In genomic region chr11:78564889-78565467, GRCh38 we compare ENCODE assay signal across 8 cellular contexts. TPM values are rescaled to one million over a fixed set of nuclear protein-coding genes. Genes with fewer than 3 reads are reported as not detected.
DNase-seq lines count a peak whose midpoint lies in the region; ATAC-seq and TF ChIP-seq lines count a peak whose summit lies in the region.

No MANE protein-coding gene starts in this region.

- no peak overlapping the region for H3K4me3 Mint-ChIP-seq in activated naive CD4-positive, alpha-beta T cell treated with anti-CD3 and anti-CD28 coated beads, Interleukin-2, amount 10 ng/mL, durations not matched to agents 7 days and 5 days
- H3K4me3 Mint-ChIP-seq in activated naive CD4-positive, alpha-beta T cell treated with anti-CD3 and anti-CD28 coated beads for 36 hours = no peak overlapping the region
- H3K4me3 Mint-ChIP-seq in chondrocyte (ENCODE audit: unreplicated experiment) = no peak overlapping the region
- no peak overlapping the region for H3K4me3 Mint-ChIP-seq in stimulated activated effector memory CD8-positive, alpha-beta T cell treated with anti-CD3 and anti-CD28 coated beads, Interleukin-12 subunit alpha, Interleukin-12 subunit beta, amount 100 ng/mL, for 72 hours

- intact Hi-C loops in activated naive CD4-positive, alpha-beta T cell treated with anti-CD3 and anti-CD28 coated beads for 36 hours (cut with micrococcal nuclease) = loop anchor here (1.0 to 5.0 kb wide), 7 partner anchors 100 to 488 kb away; partner anchors contain the start of genes ALG8, GAB2, KCTD21 and NDUFC2

- CTCF ChIA-PET in activated naive CD4-positive, alpha-beta T cell treated with anti-CD3 and anti-CD28 coated beads, Interleukin-2, amount 10 ng/mL, durations not matched to agents 7 days and 5 days (lab: Charles Lee) = interaction anchor here (0.6 to 4.5 kb wide), 33 partner anchors 9 to 946 kb away, joined by 3 to 100 read pairs (median 4); partner anchors contain the start of genes ALG8, GAB2, INTS4 and NARS2
- CTCF ChIA-PET in activated naive CD4-positive, alpha-beta T cell treated with anti-CD3 and anti-CD28 coated beads for 36 hours (lab: Charles Lee) = interaction anchor here (0.7 to 4.2 kb wide), 24 partner anchors 9 to 570 kb away, joined by 3 to 81 read pairs (median 5); partner anchors contain the start of genes ALG8, GAB2 and NARS2

- no peak for TF ChIP-seq CTCF in chondrocyte (IDR thresholded peaks at IDR 0.05)

- no peaks in the 10 kb centered on the region for H3K9me3 Mint-ChIP-seq in activated naive CD4-positive, alpha-beta T cell treated with anti-CD3 and anti-CD28 coated beads, Interleukin-2, amount 10 ng/mL, durations not matched to agents 7 days and 5 days
- H3K9me3 Mint-ChIP-seq in activated naive CD4-positive, alpha-beta T cell treated with anti-CD3 and anti-CD28 coated beads for 36 hours = no peaks in the 10 kb centered on the region
- H3K9me3 Mint-ChIP-seq in chondrocyte (ENCODE audit: low read depth) = no peaks in the 10 kb centered on the region
- H3K9me3 Mint-ChIP-seq in stimulated activated effector memory CD8-positive, alpha-beta T cell treated with anti-CD3 and anti-CD28 coated beads, Interleukin-12 subunit alpha, Interleukin-12 subunit beta, amount 100 ng/mL, for 72 hours = no peaks in the 10 kb centered on the region

- peak overlapping the region; percentile 73 for H3K27ac Mint-ChIP-seq in activated naive CD4-positive, alpha-beta T cell treated with anti-CD3 and anti-CD28 coated beads, Interleukin-2, amount 10 ng/mL, durations not matched to agents 7 days and 5 days
- no peak overlapping the region for H3K27ac Mint-ChIP-seq in activated naive CD4-positive, alpha-beta T cell treated with anti-CD3 and anti-CD28 coated beads for 36 hours
- peak overlapping the region; percentile 34 for H3K27ac Mint-ChIP-seq in chondrocyte (ENCODE audit: unreplicated experiment)
- peak overlapping the region; percentile 72 for H3K27ac Mint-ChIP-seq in stimulated activated effector memory CD8-positive, alpha-beta T cell treated with anti-CD3 and anti-CD28 coated beads, Interleukin-12 subunit alpha, Interleukin-12 subunit beta, amount 100 ng/mL, for 72 hours

- no peaks in the 10 kb centered on the region for H3K27me3 Mint-ChIP-seq in activated naive CD4-positive, alpha-beta T cell treated with anti-CD3 and anti-CD28 coated beads, Interleukin-2, amount 10 ng/mL, durations not matched to agents 7 days and 5 days
- H3K27me3 Mint-ChIP-seq in activated naive CD4-positive, alpha-beta T cell treated with anti-CD3 and anti-CD28 coated beads for 36 hours (ENCODE audit: low read depth) = no peaks in the 10 kb centered on the region
- no peaks in the 10 kb centered on the region for H3K27me3 Mint-ChIP-seq in chondrocyte (ENCODE audit: low read depth)

- H3K36me3 Mint-ChIP-seq in activated naive CD4-positive, alpha-beta T cell treated with anti-CD3 and anti-CD28 coated beads, Interleukin-2, amount 10 ng/mL, durations not matched to agents 7 days and 5 days = peaks cover 22% of the 10 kb centered on the region
- peaks cover 2% of the 10 kb centered on the region for H3K36me3 Mint-ChIP-seq in activated naive CD4-positive, alpha-beta T cell treated with anti-CD3 and anti-CD28 coated beads for 36 hours (ENCODE audit: low read depth)
- H3K36me3 Mint-ChIP-seq in chondrocyte (ENCODE audit: low read depth) = no peaks in the 10 kb centered on the region
- H3K36me3 Mint-ChIP-seq in stimulated activated effector memory CD8-positive, alpha-beta T cell treated with anti-CD3 and anti-CD28 coated beads, Interleukin-12 subunit alpha, Interleukin-12 subunit beta, amount 100 ng/mL, for 72 hours = peaks cover 58% of the 10 kb centered on the region

- no peak for ATAC-seq in stimulated activated effector memory CD8-positive, alpha-beta T cell treated with anti-CD3 and anti-CD28 coated beads, Interleukin-12 subunit alpha, Interleukin-12 subunit beta, amount 100 ng/mL, for 72 hours
- no peak for ATAC-seq in HG03196 (IDR thresholded peaks at IDR 0.05; ENCODE audit: unreplicated experiment)

- H3K4me1 Mint-ChIP-seq in activated naive CD4-positive, alpha-beta T cell treated with anti-CD3 and anti-CD28 coated beads, Interleukin-2, amount 10 ng/mL, durations not matched to agents 7 days and 5 days = peaks cover 43% of the 10 kb centered on the region
- peaks cover 25% of the 10 kb centered on the region for H3K4me1 Mint-ChIP-seq in activated naive CD4-positive, alpha-beta T cell treated with anti-CD3 and anti-CD28 coated beads for 36 hours (ENCODE audit: low read depth)
- H3K4me1 Mint-ChIP-seq in chondrocyte (ENCODE audit: low read depth) = peaks cover 37% of the 10 kb centered on the region
- H3K4me1 Mint-ChIP-seq in stimulated activated effector memory CD8-positive, alpha-beta T cell treated with anti-CD3 and anti-CD28 coated beads, Interleukin-12 subunit alpha, Interleukin-12 subunit beta, amount 100 ng/mL, for 72 hours = peaks cover 17% of the 10 kb centered on the region

- DNase-seq in activated naive CD4-positive, alpha-beta T cell treated with anti-CD3 and anti-CD28 coated beads, Interleukin-2, amount 10 ng/mL, durations not matched to agents 7 days and 5 days = no peak
- no peak for DNase-seq in activated naive CD4-positive, alpha-beta T cell treated with anti-CD3 and anti-CD28 coated beads for 36 hours
- DNase-seq in M059J (ENCODE audit: low read depth) (peak; percentile 46), chondrocyte (ENCODE audit: low spot score) (no peak), NCI-H446 treated with DMSO at 0.1 percent for 48 hours (lab: John Stamatoyannopoulos, UW) (no peak), germinal center (ENCODE audit: low spot score) (no peak)
- no peak for DNase-seq in stimulated activated effector memory CD8-positive, alpha-beta T cell treated with anti-CD3 and anti-CD28 coated beads, Interleukin-12 subunit alpha, Interleukin-12 subunit beta, amount 100 ng/mL, for 72 hours (ENCODE audit: low spot score in 2 of 2)

RNA-seq across cellular contexts. Expression of gene NARS2, which starts 9.7 kb away (rescaled TPM):
- 10 to 100 TPM; 27.7 to 28.3 TPM for total RNA-seq in activated naive CD4-positive, alpha-beta T cell treated with anti-CD3 and anti-CD28 coated beads for 36 hours
- 17.4 and 23.4 TPM in 2 replicates for total RNA-seq in M059J (2014; rRNA removed; shearing (Covaris generic))
- 11.0 to 13.6 TPM (median 12.4 TPM) in 3 replicates for total RNA-seq in chondrocyte
